16 cellular contexts compared by ENCODE assay signal in genomic region chr20:33322456-33322855, GRCh38. TPM values are rescaled to one million over a fixed set of nuclear protein-coding genes. Genes with fewer than 3 reads are reported as not detected.
DNase-seq lines count a peak whose midpoint lies in the region; ATAC-seq and TF ChIP-seq lines count a peak whose summit lies in the region.
"Had no signal": no experiment of that assay in that cellular context is flagged by ENCODE, and none has a peak within 500 bp of the region (broad histone marks: within the 10 kb centered on the region; RNA-seq: fewer than 3 reads in every experiment).

No MANE protein-coding gene starts in this region.

- no peak for TF ChIP-seq CTCF in osteoblast (IDR thresholded peaks at IDR 0.05; ENCODE audit: extremely low read depth, low read depth, low read length)
- no peak for TF ChIP-seq CTCF in foreskin fibroblast (IDR thresholded peaks at IDR 0.05; ENCODE audit: low read depth, low read length)

- no peaks in the 10 kb centered on the region for H3K4me1 ChIP-seq in CD4-positive, CD25-positive, alpha-beta regulatory T cell (ENCODE audit: control insufficient read depth, insufficient read depth, low read length, poor library complexity, severe bottlenecking)
- no peaks in the 10 kb centered on the region for H3K4me1 ChIP-seq in osteoblast (ENCODE audit: insufficient read depth, low read length)
- H3K4me1 ChIP-seq: BE2C, Caco-2, HAP-1 had no signal

- no peaks in the 10 kb centered on the region for H3K27me3 ChIP-seq in CD4-positive, CD25-positive, alpha-beta regulatory T cell (ENCODE audit: control insufficient read depth, insufficient read depth, low read length)
- peaks cover 38% of the 10 kb centered on the region for H3K27me3 ChIP-seq in osteoblast (ENCODE audit: insufficient read depth, low read length)
- H3K27me3 ChIP-seq: BE2C had no signal

- H3K27me3 Mint-ChIP-seq in CD4-positive, CD25-positive, alpha-beta regulatory T cell: peaks cover 19% of the 10 kb centered on the region

- no peak for DNase-seq in CD4-positive, CD25-positive, alpha-beta regulatory T cell
- DNase-seq in LoVo (ENCODE audit: low spot score) (peak; percentile 34), SW480 (ENCODE audit: low spot score) (peak; percentile 59), osteoblast (ENCODE audit: insufficient read length, low spot score, missing footprints) (peak; percentile 22), occipital lobe (lab: John Stamatoyannopoulos, UW) (no peak), foreskin fibroblast (no peak), NCI-H1092 (lab: John Stamatoyannopoulos, UW) (no peak)
- DNase-seq: ACHN; BE2C; C1 segment of cervical spinal cord; Caco-2; CD4-positive, alpha-beta T cell; GM23248; IMR-90 had no signal

- no peaks in the 10 kb centered on the region for H3K36me3 Mint-ChIP-seq in CD4-positive, CD25-positive, alpha-beta regulatory T cell

- no peaks in the 10 kb centered on the region for H3K79me2 ChIP-seq in osteoblast (ENCODE audit: insufficient read depth, low read length)

- no peak overlapping the region for H2AFZ ChIP-seq in osteoblast (ENCODE audit: low read length)
- H2AFZ ChIP-seq: GM23248 had no signal

- H3K27ac ChIP-seq in CD4-positive, CD25-positive, alpha-beta regulatory T cell (ENCODE audit: insufficient read depth, low read length, poor library complexity, severe bottlenecking): no peak overlapping the region
- no peak overlapping the region for H3K27ac ChIP-seq in osteoblast (ENCODE audit: low read depth, low read length)
- H3K27ac ChIP-seq: GM23248 had no signal

- no peak overlapping the region for H3K4me3 ChIP-seq in CD4-positive, CD25-positive, alpha-beta regulatory T cell (ENCODE audit: low read depth, low read length)
- no peak overlapping the region for H3K4me3 ChIP-seq in osteoblast (ENCODE audit: insufficient read depth, low read length)
- no peak overlapping the region for H3K4me3 ChIP-seq in foreskin fibroblast (ENCODE audit: low read depth in 1 of 2, low read length in 2 of 2)
- H3K4me3 ChIP-seq: GM23248, HAP-1 had no signal

- no peaks in the 10 kb centered on the region for H3K4me1 Mint-ChIP-seq in CD4-positive, CD25-positive, alpha-beta regulatory T cell

- no peak overlapping the region for H3K4me3 Mint-ChIP-seq in CD4-positive, CD25-positive, alpha-beta regulatory T cell
- H3K4me3 Mint-ChIP-seq: CD4-positive, alpha-beta T cell had no signal

- H4K20me1 ChIP-seq in osteoblast (ENCODE audit: insufficient read depth, low read length): no peaks in the 10 kb centered on the region

- H3K9me3 ChIP-seq in CD4-positive, CD25-positive, alpha-beta regulatory T cell (ENCODE audit: control insufficient read depth in 2 of 2, low read length in 2 of 2): no peaks in the 10 kb centered on the region
- H3K9me3 ChIP-seq in osteoblast (ENCODE audit: low read depth, low read length): no peaks in the 10 kb centered on the region
- H3K9me3 ChIP-seq: BE2C, Caco-2, HAP-1 had no signal

- H3K4me2 ChIP-seq in osteoblast (ENCODE audit: insufficient read depth, low read length): no peak overlapping the region

- H3K9me3 Mint-ChIP-seq in CD4-positive, CD25-positive, alpha-beta regulatory T cell: no peaks in the 10 kb centered on the region
- H3K9me3 Mint-ChIP-seq: CD4-positive, alpha-beta T cell had no signal

- no peaks in the 10 kb centered on the region for H3K36me3 ChIP-seq in CD4-positive, CD25-positive, alpha-beta regulatory T cell (ENCODE audit: control insufficient read depth, insufficient read depth, low read length)
- no peaks in the 10 kb centered on the region for H3K36me3 ChIP-seq in osteoblast (ENCODE audit: insufficient read depth, low read length)
- H3K36me3 ChIP-seq: BE2C, HAP-1 had no signal

- ATAC-seq in CD4-positive, CD25-positive, alpha-beta regulatory T cell (ENCODE audit: low read depth in 2 of 2): no peak

- H3K27ac Mint-ChIP-seq in CD4-positive, CD25-positive, alpha-beta regulatory T cell: peak overlapping the region in 2 of 3 donors; percentile 19 to 49
- H3K27ac Mint-ChIP-seq: CD4-positive, alpha-beta T cell had no signal

RNA-seq across cellular contexts. Expression of gene BPIFB1, which starts 39.4 kb away (rescaled TPM):
- total RNA-seq in CD4-positive, CD25-positive, alpha-beta regulatory T cell: not detected
- not detected for polyA plus RNA-seq in CD4-positive, CD25-positive, alpha-beta regulatory T cell
- total RNA-seq in osteoblast: not detected in 2 replicates
- total RNA-seq in occipital lobe: not detected
- total RNA-seq: Caco-2; CD4-positive, alpha-beta T cell; GM23248; HT-29; IMR-90 had no signal
- polyA plus RNA-seq: GM23248, IMR-90 had no signal

Comparison
In these comparisons a context has a peak if more than half of its experiments do, and no peak if none do; other contexts are left out.
1. DNase-seq: peak in LoVo (single experiment), SW480 (single experiment) and osteoblast (single experiment); none in CD4-positive, CD25-positive, alpha-beta regulatory T cell (0 of 3), occipital lobe (single experiment), foreskin fibroblast (0 of 2) and NCI-H1092 (single experiment).